In genomic region chr2:65344182-65344581, GRCh38 we compare ENCODE assay signal across 24 cellular contexts.
"Had no signal": no experiment of that assay in that cellular context is flagged by ENCODE, and none has a peak within 500 bp of the region (broad histone marks: within the 10 kb centered on the region; RNA-seq: fewer than 3 reads in every experiment).

No MANE protein-coding gene starts in this region.

- H3K36me3 ChIP-seq: adrenal gland had no signal

- H3K27ac Mint-ChIP-seq: activated CD8-positive, alpha-beta T cell treated with anti-CD3 and anti-CD28 coated beads, Interleukin-2, amount 10 ng/mL, durations not matched to agents 7 days and 5 days; activated naive CD8-positive, alpha-beta T cell treated with anti-CD3 and anti-CD28 coated beads, Interleukin-2, amount 10 ng/mL, durations not matched to agents 7 days and 5 days had no signal

- H3K9ac ChIP-seq: SK-N-SH had no signal

- H3K27me3 ChIP-seq: adrenal gland, SJCRH30 had no signal

- DNase-seq: activated CD4-positive, alpha-beta T cell treated with anti-CD3 and anti-CD28 coated beads for 4 hours; activated CD8-positive, alpha-beta memory T cell treated with anti-CD3 and anti-CD28 coated beads, Interleukin-2, amount 50 U/mL, for 48 hours; activated CD8-positive, alpha-beta T cell treated with anti-CD3 and anti-CD28 coated beads, Interleukin-2, amount 10 ng/mL, durations not matched to agents 7 days and 5 days; activated naive CD4-positive, alpha-beta T cell treated with anti-CD3 and anti-CD28 coated beads, Interleukin-2, amount 50 U/mL, for 16 hours; activated naive CD8-positive, alpha-beta T cell treated with anti-CD3 and anti-CD28 coated beads, Interleukin-2, amount 10 ng/mL, durations not matched to agents 7 days and 5 days; activated T-cell treated with anti-CD3 and anti-CD28 coated beads, Interleukin-2, amount 50 U/mL, for 1 hour; adrenal gland; anterior cingulate cortex; Kasumi-1; NCI-H1048; NCI-H146; NCI-H187 treated with DMSO at 0.1 percent for 48 hours; NCI-H2171; NCI-H2227 treated with DMSO at 0.1 percent for 48 hours; NCI-H526 treated with DMSO at 0.1 percent for 48 hours; NCI-H82; OCI-M1; RPMI8226; SJCRH30; SK-N-SH; T-helper 1 cell had no signal

- H3K9me3 ChIP-seq: adrenal gland, SJCRH30, SK-N-SH had no signal

- H3K4me3 ChIP-seq: adrenal gland, SJCRH30 had no signal

- H3K9me2 ChIP-seq: SK-N-SH had no signal

- H3K27ac ChIP-seq: adrenal gland, SJCRH30, VCaP had no signal

- ATAC-seq: activated CD8-positive, alpha-beta T cell treated with anti-CD3 and anti-CD28 coated beads, Interleukin-2, amount 10 ng/mL, durations not matched to agents 7 days and 5 days; Panc1; Right ventricle myocardium inferior had no signal

- H3K4me3 Mint-ChIP-seq: activated CD8-positive, alpha-beta T cell treated with anti-CD3 and anti-CD28 coated beads, Interleukin-2, amount 10 ng/mL, durations not matched to agents 7 days and 5 days; activated naive CD8-positive, alpha-beta T cell treated with anti-CD3 and anti-CD28 coated beads, Interleukin-2, amount 10 ng/mL, durations not matched to agents 7 days and 5 days had no signal

- H3K4me2 ChIP-seq: SK-N-SH had no signal

- H3K4me1 ChIP-seq: SJCRH30 had no signal
